In genomic region chr18:72697706-72698105, GRCh38 we compare ENCODE assay signal across 2 cellular contexts.
TF ChIP-seq lines count a peak whose summit lies in the region.

No MANE protein-coding gene starts in this region.

TF ChIP-seq in GM23338, 12 proteins besides CTCF, POLR2A, EP300 and RAD21 (continued from another document):
- no peak for TF ChIP-seq ETS1 (IDR thresholded peaks at IDR 0.05)

TF ChIP-seq in WTC11, 78 proteins besides CTCF, POLR2A, EP300 and RAD21 (continued from another document):
- TF ChIP-seq E2F5 (CRISPR knock-in tag; IDR thresholded peaks at IDR 0.05) (no peak), ARID4B (CRISPR knock-in tag; IDR thresholded peaks at IDR 0.05; ENCODE audit: borderline replicate concordance) (no peak), ZMAT4 (CRISPR knock-in tag; IDR thresholded peaks at IDR 0.05) (no peak)
